Comparison of ENCODE assay signal across 1 cellular context in genomic region chr17:37741334-37742113, GRCh38.
TF ChIP-seq lines count a peak whose summit lies in the region.

No MANE protein-coding gene starts in this region.

TF ChIP-seq in HepG2, 621 proteins besides CTCF, POLR2A, EP300 and RAD21 (continued from another document):
- TF ChIP-seq HOXA3 (CRISPR knock-in tag; IDR thresholded peaks at IDR 0.05) (peak; percentile 22; the same call in 1 of the 2 replicates), SOX6 (IDR thresholded peaks at IDR 0.05) (no peak), SOX6 (CRISPR knock-in tag; IDR thresholded peaks at IDR 0.05) (peak; percentile 42; the same call in 1 of the 2 replicates), ZBTB39 (CRISPR knock-in tag; IDR thresholded peaks at IDR 0.05) (no peak), PAX8 (CRISPR knock-in tag; IDR thresholded peaks at IDR 0.05; ENCODE audit: borderline replicate concordance) (no peak), MAX (IDR thresholded peaks at IDR 0.05) (no peak), THAP11 (CRISPR knock-in tag; IDR thresholded peaks at IDR 0.05) (no peak), DZIP1 (CRISPR knock-in tag; IDR thresholded peaks at IDR 0.05) (no peak), ZNF431 (CRISPR knock-in tag; IDR thresholded peaks at IDR 0.05; ENCODE audit: borderline replicate concordance, low read depth) (no peak), PREB (CRISPR knock-in tag; IDR thresholded peaks at IDR 0.05) (no peak), POLR2AphosphoS2 (IDR thresholded peaks at IDR 0.05; ENCODE audit: low read depth, low read length) (no peak), FOXP1 (IDR thresholded peaks at IDR 0.05) (no peak), FOXP1 (CRISPR knock-in tag; IDR thresholded peaks at IDR 0.05) (0 out of 2 replicates have a peak, but pooled peaks have one; percentile 7), ZFP36L1 (CRISPR knock-in tag; IDR thresholded peaks at IDR 0.05) (no peak), SNAI1 (CRISPR knock-in tag; IDR thresholded peaks at IDR 0.05; ENCODE audit: borderline replicate concordance) (no peak), SIN3A (IDR thresholded peaks at IDR 0.05; ENCODE audit: borderline replicate concordance, low read depth, low read length) (peak; percentile 38; the same call in 1 of the 2 replicates), REL (CRISPR knock-in tag; conservative IDR thresholded peaks at IDR 0.05) (no peak), ZNF333 (CRISPR knock-in tag; IDR thresholded peaks at IDR 0.05; ENCODE audit: borderline replicate concordance) (0 out of 2 replicates have a peak, but pooled peaks have one; percentile 47), ZNF660 (CRISPR knock-in tag; IDR thresholded peaks at IDR 0.05; ENCODE audit: borderline replicate concordance, low read depth) (no peak), ZNF776 (CRISPR knock-in tag; IDR thresholded peaks at IDR 0.05) (no peak), ATAD3A (CRISPR knock-in tag; IDR thresholded peaks at IDR 0.05) (no peak), TEAD3 (CRISPR knock-in tag; optimal IDR thresholded peaks at IDR 0.05; ENCODE audit: borderline replicate concordance) (no peak), AKAP8 (CRISPR knock-in tag; IDR thresholded peaks at IDR 0.05) (no peak), ZNF350 (CRISPR knock-in tag; IDR thresholded peaks at IDR 0.05; ENCODE audit: borderline replicate concordance, low read depth) (no peak), ZFP36 (IDR thresholded peaks at IDR 0.05; ENCODE audit: borderline replicate concordance, low read depth, low read length, partially characterized antibody) (peak; percentile 37), ZNF343 (CRISPR knock-in tag; IDR thresholded peaks at IDR 0.05) (no peak), NR2C2 (CRISPR knock-in tag; IDR thresholded peaks at IDR 0.05; ENCODE audit: borderline replicate concordance) (no peak), TBL1XR1 (IDR thresholded peaks at IDR 0.05; ENCODE audit: borderline replicate concordance, low read length, partially characterized antibody) (no peak), MEF2D (CRISPR knock-in tag; IDR thresholded peaks at IDR 0.05) (no peak), YY1 (IDR thresholded peaks at IDR 0.05; ENCODE audit: insufficient read depth, insufficient replicate concordance, low read depth, low read length) (peak; percentile 71)
